Comparison of ENCODE assay signal across 8 cellular contexts in the genomic region with DNA sequence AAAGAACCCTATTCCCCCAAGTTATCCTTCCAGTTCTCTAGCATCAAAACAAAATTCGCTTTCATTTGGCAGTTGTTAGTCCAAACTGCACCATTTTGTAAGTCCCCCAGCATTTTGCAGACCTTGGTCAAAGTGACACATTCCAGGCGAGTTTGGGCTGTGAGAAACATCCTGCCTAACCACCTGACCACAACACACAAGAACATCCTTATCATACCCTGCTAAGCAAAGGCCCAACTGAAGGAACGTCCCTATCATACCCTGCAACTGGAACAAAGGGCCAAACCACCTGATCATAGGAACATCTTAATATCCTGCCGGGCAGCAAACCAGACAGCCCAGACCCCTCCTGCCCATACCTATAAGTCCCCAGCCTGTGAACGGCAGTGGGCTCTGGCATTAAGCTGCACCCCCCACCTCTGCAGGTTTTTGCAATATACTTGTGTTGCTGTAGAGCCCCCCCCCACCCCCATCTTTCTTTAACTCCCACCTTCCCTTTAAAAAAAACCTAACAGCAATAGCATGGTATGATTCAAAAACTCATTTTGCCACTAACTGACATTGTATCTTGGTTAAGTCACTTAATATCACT. TPM values are rescaled to one million over a fixed set of nuclear protein-coding genes. Genes with fewer than 3 reads are reported as not detected.
DNase-seq lines count a peak whose midpoint lies in the region; ATAC-seq and TF ChIP-seq lines count a peak whose summit lies in the region.

No MANE protein-coding gene starts in this region.

- H3K27me3 ChIP-seq in lower lobe of right lung (ENCODE audit: low read depth): no peaks in the 10 kb centered on the region

- H3K4me1 Mint-ChIP-seq in activated CD4-positive, alpha-beta T cell treated with anti-CD3 and anti-CD28 coated beads, Interleukin-2, amount 10 ng/mL, durations not matched to agents 24 days and 14 days: peaks cover 39% of the 10 kb centered on the region

- H3K4me1 ChIP-seq in lower lobe of right lung: peaks cover 45% of the 10 kb centered on the region

- peak; percentile 77 for DNase-seq in activated CD4-positive, alpha-beta T cell treated with anti-CD3 and anti-CD28 coated beads, Interleukin-2, amount 10 ng/mL, durations not matched to agents 24 days and 14 days
- DNase-seq in activated CD4-positive, alpha-beta T cell treated with anti-CD3 and anti-CD28 coated beads for 1 hour: no peak
- DNase-seq in SW480 (ENCODE audit: low spot score) (peak; percentile 87), fibroblast of pulmonary artery (ENCODE audit: low read depth) (peak; percentile 75), lower lobe of right lung (no peak), NCI-H1092 (lab: John Stamatoyannopoulos, UW) (no peak)
- peak; percentile 32 for DNase-seq in stimulated activated CD8-positive, alpha-beta memory T cell treated with anti-CD3 and anti-CD28 coated beads, Interleukin-4, amount 100 ng/mL, for 48 hours

- TF ChIP-seq CTCF in fibroblast of pulmonary artery (IDR thresholded peaks at IDR 0.05; ENCODE audit: low read length, missing control alignments) (no peak), lower lobe of right lung (IDR thresholded peaks at IDR 0.05) (no peak)

- peaks cover 4% of the 10 kb centered on the region for H3K9me3 Mint-ChIP-seq in activated CD4-positive, alpha-beta T cell treated with anti-CD3 and anti-CD28 coated beads, Interleukin-2, amount 10 ng/mL, durations not matched to agents 24 days and 14 days

- H3K9me3 ChIP-seq in lower lobe of right lung: no peaks in the 10 kb centered on the region

- H3K4me3 ChIP-seq in fibroblast of pulmonary artery (replicated peaks; ENCODE audit: low read depth, low read length) (peak overlapping the region; percentile 94), lower lobe of right lung (no peak overlapping the region)

- peaks cover 27% of the 10 kb centered on the region for H3K36me3 Mint-ChIP-seq in activated CD4-positive, alpha-beta T cell treated with anti-CD3 and anti-CD28 coated beads, Interleukin-2, amount 10 ng/mL, durations not matched to agents 24 days and 14 days (ENCODE audit: low read depth)

- H3K27ac ChIP-seq in lower lobe of right lung: no peak overlapping the region

- intact Hi-C loops in activated CD4-positive, alpha-beta T cell treated with anti-CD3 and anti-CD28 coated beads, Interleukin-2, amount 10 ng/mL, durations not matched to agents 24 days and 14 days (cut with micrococcal nuclease): loop anchor here (2.0 to 10.0 kb wide), 4 partner anchors 16 to 660 kb away; a partner anchor contains a TSS
- intact Hi-C loops in lower lobe of right lung (cut with DNase I): no loop called here

- H3K27ac Mint-ChIP-seq in activated CD4-positive, alpha-beta T cell treated with anti-CD3 and anti-CD28 coated beads, Interleukin-2, amount 10 ng/mL, durations not matched to agents 24 days and 14 days: peak overlapping the region; percentile 98

- H3K27me3 Mint-ChIP-seq in activated CD4-positive, alpha-beta T cell treated with anti-CD3 and anti-CD28 coated beads, Interleukin-2, amount 10 ng/mL, durations not matched to agents 24 days and 14 days: no peaks in the 10 kb centered on the region

- ATAC-seq in GM18907 (IDR thresholded peaks at IDR 0.05; ENCODE audit: unreplicated experiment) (no peak), lower lobe of right lung (no peak)

- H3K4me3 Mint-ChIP-seq in activated CD4-positive, alpha-beta T cell treated with anti-CD3 and anti-CD28 coated beads, Interleukin-2, amount 10 ng/mL, durations not matched to agents 24 days and 14 days: peak overlapping the region; percentile 98

- peaks cover 11% of the 10 kb centered on the region for H3K36me3 ChIP-seq in lower lobe of right lung

RNA-seq across cellular contexts. Expression of a gene that starts 2.7 kb away (rescaled TPM):
- total RNA-seq in activated CD4-positive, alpha-beta T cell treated with anti-CD3 and anti-CD28 coated beads, Interleukin-2, amount 10 ng/mL, durations not matched to agents 24 days and 14 days: 39.8 and 45.5 TPM in 2 replicates
- total RNA-seq in lower lobe of right lung: 36.1 TPM

Comparison
In these comparisons a context has a peak if more than half of its experiments do, and no peak if none do; other contexts are left out.
1. DNase-seq: peak in activated CD4-positive, alpha-beta T cell treated with anti-CD3 and anti-CD28 coated beads, Interleukin-2, amount 10 ng/mL, durations not matched to agents 24 days and 14 days (single experiment), SW480 (single experiment), fibroblast of pulmonary artery (single experiment) and stimulated activated CD8-positive, alpha-beta memory T cell treated with anti-CD3 and anti-CD28 coated beads, Interleukin-4, amount 100 ng/mL, for 48 hours (single experiment); none in activated CD4-positive, alpha-beta T cell treated with anti-CD3 and anti-CD28 coated beads for 1 hour (single experiment), lower lobe of right lung (single experiment) and NCI-H1092 (single experiment).